ENCODE assay signal across 12 cellular contexts in genomic region chr21:39316062-39316461, GRCh38. TPM values are rescaled to one million over a fixed set of nuclear protein-coding genes. Genes with fewer than 3 reads are reported as not detected.
DNase-seq lines count a peak whose midpoint lies in the region; ATAC-seq and TF ChIP-seq lines count a peak whose summit lies in the region.
"Had no signal": no experiment of that assay in that cellular context is flagged by ENCODE, and none has a peak within 500 bp of the region (broad histone marks: within the 10 kb centered on the region; RNA-seq: fewer than 3 reads in every experiment).

No MANE protein-coding gene starts in this region.

- no peaks in the 10 kb centered on the region for H3K9me3 ChIP-seq in CD8-positive, alpha-beta memory T cell (ENCODE audit: low read length)
- H3K9me3 ChIP-seq in SU-DHL-6 (ENCODE audit: insufficient read depth, low read length) (no peaks in the 10 kb centered on the region), suprapubic skin (no peaks in the 10 kb centered on the region)

- H3K4me1 Mint-ChIP-seq in CD8-positive, alpha-beta memory T cell, result peaks cover 25 to 32% (median 31%) of the 10 kb centered on the region in 3 donors

- no peak for ATAC-seq in sciatic nerve
- ATAC-seq in HG02678 (IDR thresholded peaks at IDR 0.05; ENCODE audit: unreplicated experiment), result no peak

- peak overlapping the region; percentile 58 for H3K9ac ChIP-seq in SU-DHL-6 (ENCODE audit: low read length)

- 43% methylated on average over 2 of the region's 2 CpGs for WGBS in suprapubic skin

- TF ChIP-seq EP300 in suprapubic skin (IDR thresholded peaks at IDR 0.05), result no peak

- CTCF ChIA-PET in CD8-positive, alpha-beta memory T cell (lab: Charles Lee), result no interaction called here

- peaks cover 0 to 20% (median 0%) of the 10 kb centered on the region in 3 donors for H3K36me3 Mint-ChIP-seq in CD8-positive, alpha-beta memory T cell

- peaks cover 0 to 2% (median 0%) of the 10 kb centered on the region in 5 donors for H3K9me3 Mint-ChIP-seq in CD8-positive, alpha-beta memory T cell

- peak overlapping the region; percentile 79 for H3K4me2 ChIP-seq in SU-DHL-6 (ENCODE audit: low read depth, low read length, poor library complexity, severe bottlenecking)

- no peak overlapping the region for H3K4me3 ChIP-seq in AG10803 (ENCODE audit: low read length)
- H3K4me3 ChIP-seq in CD8-positive, alpha-beta memory T cell (ENCODE audit: low read length), result no peak overlapping the region
- peak overlapping the region; percentile 15 for H3K4me3 ChIP-seq in SU-DHL-6 (ENCODE audit: insufficient read depth, low read length, poor library complexity, severe bottlenecking)
- H3K4me3 ChIP-seq in suprapubic skin, result no peak overlapping the region

- intact Hi-C loops in sciatic nerve (cut with DNase I), result no loop called here

- peaks cover 5% of the 10 kb centered on the region for H3K36me3 ChIP-seq in CD8-positive, alpha-beta memory T cell (ENCODE audit: insufficient read depth, low read length)
- H3K36me3 ChIP-seq in SU-DHL-6 (ENCODE audit: low read length), result peaks cover 12% of the 10 kb centered on the region
- H3K36me3 ChIP-seq in suprapubic skin, result peaks cover 2% of the 10 kb centered on the region

- peak; percentile 20 for DNase-seq in AG10803 (ENCODE audit: low read depth)
- peak in 1 of 5 donors; percentile 3 for DNase-seq in CD8-positive, alpha-beta memory T cell
- peak; percentile 23 for DNase-seq in glomerular visceral epithelial cell (ENCODE audit: extremely low spot score)
- no peak for DNase-seq in sciatic nerve (ENCODE audit: low spot score)
- DNase-seq in suprapubic skin (ENCODE audit: low spot score in 2 of 2), result no peak
- DNase-seq in NCI-H1930 (lab: John Stamatoyannopoulos, UW), result no peak
- DNase-seq: COR-L47, mesendoderm, NCI-H1092 treated with DMSO at 0.1 percent for 48 hours, NCI-H510A had no signal

- no peak overlapping the region for H2AFZ ChIP-seq in SU-DHL-6 (ENCODE audit: low read depth, low read length, severe bottlenecking)

- no peaks in the 10 kb centered on the region for H3K9me2 ChIP-seq in SU-DHL-6 (replicated peaks; ENCODE audit: insufficient read depth, low read length)

- H3K27me3 Mint-ChIP-seq in CD8-positive, alpha-beta memory T cell, result peaks cover 0 to 5% of the 10 kb centered on the region in 2 donors

- H4K20me1 ChIP-seq in SU-DHL-6 (ENCODE audit: low read depth, low read length), result peaks cover 11% of the 10 kb centered on the region

- no peaks in the 10 kb centered on the region for H3K27me3 ChIP-seq in CD8-positive, alpha-beta memory T cell (ENCODE audit: insufficient read depth, low read length, poor library complexity, severe bottlenecking)
- H3K27me3 ChIP-seq in SU-DHL-6 (ENCODE audit: low read length), result no peaks in the 10 kb centered on the region
- no peaks in the 10 kb centered on the region for H3K27me3 ChIP-seq in suprapubic skin

- no peak for TF ChIP-seq POLR2A in suprapubic skin (IDR thresholded peaks at IDR 0.05)

- H3K27ac ChIP-seq in CD8-positive, alpha-beta memory T cell (ENCODE audit: low read depth, low read length), result no peak overlapping the region
- H3K27ac ChIP-seq in SU-DHL-6 (ENCODE audit: low read depth, low read length) (peak overlapping the region; percentile 98), suprapubic skin (no peak overlapping the region)

- peak overlapping the region; percentile 12 to 73 (median 42) for H3K27ac Mint-ChIP-seq in CD8-positive, alpha-beta memory T cell

- POLR2A ChIA-PET in CD8-positive, alpha-beta memory T cell (lab: Charles Lee), result interaction anchor here (5.0 kb wide), 1 partner anchor 32 kb away, joined by 88 read pairs; the partner anchor contains the start of gene HMGN1

- TF ChIP-seq CTCF in AG10803 (conservative IDR thresholded peaks at IDR 0.05; ENCODE audit: low read length) (no peak), SU-DHL-6 (IDR thresholded peaks at IDR 0.05; ENCODE audit: insufficient read depth, low read length, poor library complexity, severe bottlenecking) (no peak), suprapubic skin (IDR thresholded peaks at IDR 0.05) (no peak)

- H3K4me1 ChIP-seq in CD8-positive, alpha-beta memory T cell (ENCODE audit: insufficient read depth, low read length), result peaks cover 19% of the 10 kb centered on the region
- H3K4me1 ChIP-seq in suprapubic skin, result peaks cover 34% of the 10 kb centered on the region

- peaks cover 69% of the 10 kb centered on the region for H3F3A ChIP-seq in SU-DHL-6 (ENCODE audit: insufficient read depth)

- peak overlapping the region in 6 of 7 donors; percentile 5 to 41 (median 26) for H3K4me3 Mint-ChIP-seq in CD8-positive, alpha-beta memory T cell

- H3K79me2 ChIP-seq in SU-DHL-6 (ENCODE audit: insufficient read depth, low read length), result peaks cover 24% of the 10 kb centered on the region

RNA-seq across cellular contexts. Expression of gene BRWD1, which starts 2.6 kb away (rescaled TPM):
- 10 to 100 TPM; 23.5 to 25.8 TPM for total RNA-seq in CD8-positive, alpha-beta memory T cell
- 37.3 TPM for polyA plus RNA-seq in CD8-positive, alpha-beta memory T cell
- total RNA-seq in sciatic nerve (71.6 TPM), suprapubic skin (100 to 1,000 TPM in 1 of 4 donors, 10 to 100 TPM in 3; 45.7 to 143 (median 63.1) TPM)

RNA-seq across cellular contexts. Expression of gene HMGN1, which starts 32.8 kb away (rescaled TPM):
- total RNA-seq in CD8-positive, alpha-beta memory T cell, result 100 to 1,000 TPM; 420 to 421 TPM
- 201 TPM for polyA plus RNA-seq in CD8-positive, alpha-beta memory T cell
- total RNA-seq in sciatic nerve (116 TPM), suprapubic skin (100 to 1,000 TPM in 2 of 4 donors, 10 to 100 TPM in 2; 63.1 to 130 (median 101) TPM)

Comparison
In these comparisons a context has a peak if more than half of its experiments do, and no peak if none do; other contexts are left out.
1. DNase-seq: peak in AG10803 (single experiment) and glomerular visceral epithelial cell (single experiment); none in sciatic nerve (single experiment), suprapubic skin (0 of 2) and NCI-H1930 (0 of 2).